In the genomic region with DNA sequence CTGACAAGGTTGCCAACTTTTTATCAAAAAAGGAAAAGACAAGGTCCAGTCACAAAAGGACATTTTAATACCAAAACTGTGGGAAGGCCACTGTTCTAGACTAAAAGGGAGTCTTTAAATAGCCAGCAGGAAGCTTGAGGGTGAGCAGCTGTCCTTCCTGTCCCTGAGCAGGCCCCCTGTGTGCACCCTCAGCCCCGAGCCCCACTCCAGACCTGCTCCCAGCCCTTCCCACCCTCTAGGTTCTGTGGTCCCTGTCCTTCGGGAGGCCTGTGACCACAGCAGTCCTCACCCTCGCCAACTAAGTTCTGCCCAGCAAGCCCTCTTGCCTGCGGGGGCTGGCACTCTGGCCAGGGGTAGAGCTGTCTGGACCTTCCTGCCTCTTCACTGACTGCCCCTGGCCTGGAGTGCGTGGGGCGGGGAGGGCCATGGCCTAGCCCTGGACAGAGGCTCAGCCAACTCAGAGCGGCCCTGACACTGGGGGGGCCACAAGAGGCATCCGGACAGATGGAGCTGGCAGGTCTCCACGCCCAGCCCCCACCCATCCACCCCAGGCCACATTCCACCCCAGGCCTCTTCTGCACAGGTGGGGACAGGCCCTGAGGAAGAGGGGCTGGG, we compare ENCODE assay signal across 10 cellular contexts. TPM values are rescaled to one million over a fixed set of nuclear protein-coding genes. Genes with fewer than 3 reads are reported as not detected.
A peak's percentile ranks its signal among the peaks of the same experiment; 100 is the strongest.
DNase-seq lines count a peak whose midpoint lies in the region; ATAC-seq and TF ChIP-seq lines count a peak whose summit lies in the region.
"Had no signal": no experiment of that assay in that cellular context is flagged by ENCODE, and none has a peak within 500 bp of the region (broad histone marks: within the 10 kb centered on the region; RNA-seq: fewer than 3 reads in every experiment).

No MANE protein-coding gene starts in this region.

- TF ChIP-seq CTCF in CD8-positive, alpha-beta T cell (IDR thresholded peaks at IDR 0.05), result no peak

- no peak for ATAC-seq in CD8-positive, alpha-beta T cell

- CTCF ChIA-PET in CD8-positive, alpha-beta T cell (lab: Charles Lee), result no interaction called here

- peaks cover 14% of the 10 kb centered on the region for H3K27me3 Mint-ChIP-seq in CD8-positive, alpha-beta T cell (ENCODE audit: low read depth)

- H3K27ac Mint-ChIP-seq in CD8-positive, alpha-beta T cell, result no peak overlapping the region

- no peak overlapping the region for H3K27ac ChIP-seq in CD8-positive, alpha-beta T cell (ENCODE audit: low read depth, low read length)
- peak overlapping the region; percentile 83 for H3K27ac ChIP-seq in rectal smooth muscle tissue (ENCODE audit: low read depth, low read length)

- H3K27me3 ChIP-seq in CD8-positive, alpha-beta T cell (ENCODE audit: insufficient read depth, low read length), result peaks cover 3% of the 10 kb centered on the region
- H3K27me3 ChIP-seq in rectal smooth muscle tissue (ENCODE audit: control insufficient read depth, insufficient read depth, low read length), result no peaks in the 10 kb centered on the region

- no peak overlapping the region for H3K4me3 ChIP-seq in CD8-positive, alpha-beta T cell (ENCODE audit: low read depth, low read length)
- H3K4me3 ChIP-seq in rectal smooth muscle tissue (ENCODE audit: low read length), result no peak overlapping the region

- no peak for DNase-seq in CD8-positive, alpha-beta T cell
- DNase-seq in RPMI7951 (ENCODE audit: low read depth), result peak; percentile 41
- peak; percentile 16 for DNase-seq in globus pallidus (ENCODE audit: low spot score)
- DNase-seq in A172 (ENCODE audit: low spot score), result no peak
- no peak for DNase-seq in NCI-H2107 (lab: John Stamatoyannopoulos, UW)
- no peak for DNase-seq in stimulated activated CD4-positive, alpha-beta T cell treated with anti-CD3 and anti-CD28 coated beads, Interleukin-1b, Interleukin-23, amount 100 ng/mL, for 48 hours
- DNase-seq in NAMALWA (ENCODE audit: low spot score), result no peak
- DNase-seq: activated CD4-positive, CD25-positive, alpha-beta regulatory T cell; NCI-H1048 had no signal

- no peaks in the 10 kb centered on the region for H3K36me3 Mint-ChIP-seq in CD8-positive, alpha-beta T cell

- H3K9me3 Mint-ChIP-seq in CD8-positive, alpha-beta T cell, result no peaks in the 10 kb centered on the region

- peaks cover 12% of the 10 kb centered on the region for H3K4me1 Mint-ChIP-seq in CD8-positive, alpha-beta T cell (ENCODE audit: low read depth)

- peaks cover 18% of the 10 kb centered on the region for H3K4me1 ChIP-seq in CD8-positive, alpha-beta T cell (ENCODE audit: insufficient read depth, low read length)
- H3K4me1 ChIP-seq in rectal smooth muscle tissue (ENCODE audit: control insufficient read depth, insufficient read depth, low read length), result peaks cover 18% of the 10 kb centered on the region

- peak overlapping the region; percentile 61 for H3K4me3 Mint-ChIP-seq in CD8-positive, alpha-beta T cell

- POLR2A ChIA-PET in CD8-positive, alpha-beta T cell (lab: Charles Lee), result no interaction called here

- intact Hi-C loops in CD8-positive, alpha-beta T cell (cut with DNase I, micrococcal nuclease), result no loop called here

- no peaks in the 10 kb centered on the region for H3K36me3 ChIP-seq in CD8-positive, alpha-beta T cell (ENCODE audit: insufficient read depth, low read length)
- H3K36me3 ChIP-seq in rectal smooth muscle tissue (ENCODE audit: control insufficient read depth, insufficient read depth, low read length), result no peaks in the 10 kb centered on the region

- no peaks in the 10 kb centered on the region for H3K9me3 ChIP-seq in CD8-positive, alpha-beta T cell (ENCODE audit: low read length)

- no peak overlapping the region for H3K9ac ChIP-seq in rectal smooth muscle tissue (ENCODE audit: low read length)

RNA-seq across cellular contexts. Expression of a gene that starts 1.6 kb away (rescaled TPM):
- total RNA-seq in CD8-positive, alpha-beta T cell, result 1 to 10 TPM; 6.3 to 8.1 TPM
- 27.6 and 37.1 TPM in 2 replicates for total RNA-seq in RPMI7951 (2014; rRNA removed; shearing (Covaris generic))
- total RNA-seq in A172 (2014; rRNA removed; shearing (Covaris generic)), result 64.9 and 65.0 TPM in 2 replicates

RNA-seq across cellular contexts. Expression of a gene that starts 17.7 kb away (rescaled TPM):
- total RNA-seq in CD8-positive, alpha-beta T cell, result 1 to 10 TPM; 3.0 to 3.1 TPM
- 0.68 and 2.2 TPM in 2 replicates for total RNA-seq in RPMI7951 (2014; rRNA removed; shearing (Covaris generic))
- 1.2 and 2.9 TPM in 2 replicates for total RNA-seq in A172 (2014; rRNA removed; shearing (Covaris generic))

RNA-seq across cellular contexts. Expression of a gene that starts 34.0 kb away (rescaled TPM):
- total RNA-seq in CD8-positive, alpha-beta T cell, result 10 to 100 TPM; 46.2 to 46.5 TPM
- 15.3 and 18.3 TPM in 2 replicates for total RNA-seq in RPMI7951 (2014; rRNA removed; shearing (Covaris generic))
- 28.0 and 36.6 TPM in 2 replicates for total RNA-seq in A172 (2014; rRNA removed; shearing (Covaris generic))

RNA-seq across cellular contexts. Expression of a gene that starts 38.9 kb away (rescaled TPM):
- total RNA-seq in CD8-positive, alpha-beta T cell, result 1 to 10 TPM; 1.9 to 2.1 TPM
- 1.8 TPM in 2 replicates for total RNA-seq in RPMI7951 (2014; rRNA removed; shearing (Covaris generic))
- 13.4 and 15.4 TPM in 2 replicates for total RNA-seq in A172 (2014; rRNA removed; shearing (Covaris generic))

RNA-seq across cellular contexts. Expression of a gene that starts 47.6 kb away (rescaled TPM):
- 1 to 10 TPM; 1.1 to 1.5 TPM for total RNA-seq in CD8-positive, alpha-beta T cell
- total RNA-seq in RPMI7951 (2014; rRNA removed; shearing (Covaris generic)), result 6.7 and 13.2 TPM in 2 replicates
- total RNA-seq in A172 (2014; rRNA removed; shearing (Covaris generic)), result 31.4 and 32.2 TPM in 2 replicates

Comparison
In these comparisons a context has a peak if more than half of its experiments do, and no peak if none do; other contexts are left out.
1. DNase-seq: peak in RPMI7951 (single experiment) and globus pallidus (single experiment); none in CD8-positive, alpha-beta T cell (0 of 7), A172 (single experiment), NCI-H2107 (single experiment), stimulated activated CD4-positive, alpha-beta T cell treated with anti-CD3 and anti-CD28 coated beads, Interleukin-1b, Interleukin-23, amount 100 ng/mL, for 48 hours (single experiment) and NAMALWA (single experiment).